Comparison of ENCODE assay signal across 17 cellular contexts in the genomic region with DNA sequence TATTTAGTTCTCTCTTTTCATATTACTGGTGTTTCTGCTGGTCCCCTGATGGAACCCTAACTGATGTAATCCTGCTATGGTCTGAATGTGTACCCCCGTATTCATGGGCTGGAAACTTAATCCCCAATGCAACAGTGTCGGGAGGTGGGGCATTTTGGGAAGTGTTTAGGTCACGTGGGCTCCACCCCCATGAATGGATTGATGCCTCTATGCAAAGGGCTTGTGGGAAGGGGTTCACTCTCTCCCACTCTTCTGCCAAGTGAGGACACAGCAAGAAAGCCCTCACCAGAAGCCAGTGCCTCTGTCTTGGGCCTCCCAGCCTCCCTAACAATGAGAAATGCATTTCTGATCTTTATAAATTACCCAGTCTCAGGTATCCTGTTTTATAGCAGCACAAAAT.
"Had no signal": no experiment of that assay in that cellular context is flagged by ENCODE, and none has a peak within 500 bp of the region (broad histone marks: within the 10 kb centered on the region; RNA-seq: fewer than 3 reads in every experiment).

No MANE protein-coding gene starts in this region.

- H3K36me3 ChIP-seq: breast epithelium, gastrocnemius medialis, left lung, sigmoid colon, thoracic aorta had no signal

- H3K4me1 ChIP-seq: breast epithelium, gastrocnemius medialis, sigmoid colon had no signal

- H3K4me3 ChIP-seq: breast epithelium, gastrocnemius medialis, left lung, sigmoid colon, thoracic aorta had no signal

- H3K9me3 ChIP-seq: gastrocnemius medialis, thoracic aorta had no signal

- H3K4me3 Mint-ChIP-seq: activated naive CD4-positive, alpha-beta T cell treated with anti-CD3 and anti-CD28 coated beads, Interleukin-2, amount 10 ng/mL, durations not matched to agents 7 days and 5 days; nephron progenitor cell; T-helper 1 cell treated with Interleukin-12 subunit alpha and Interleukin-12 subunit beta and Interleukin-4 antibody, amounts not matched to agents 30 μg/mL and 1 μg/mL, for 36 hours had no signal

- DNase-seq: activated CD4-positive, alpha-beta T cell treated with anti-CD3 and anti-CD28 coated beads, Interleukin-2, amount 50 U/mL, for 4 hours; activated naive CD4-positive, alpha-beta T cell treated with anti-CD3 and anti-CD28 coated beads, Interleukin-2, amount 10 ng/mL, durations not matched to agents 7 days and 5 days; activated T-cell treated with anti-CD3 and anti-CD28 coated beads for 4 hours; aorta; effector CD8-positive, alpha-beta T cell; left lung; nephron progenitor cell; sigmoid colon; SK-N-SH; stimulated activated CD4-positive, alpha-beta T cell treated with anti-CD3 and anti-CD28 coated beads, Interleukin-2, amount 100 ng/mL, for 24 hours; stimulated activated naive CD8-positive, alpha-beta T cell treated with anti-CD3 and anti-CD28 coated beads, Interleukin-15, Interleukin-2, amounts not matched to agents 100 U/mL and 50 U/mL, for 24 hours had no signal

- H3K27ac Mint-ChIP-seq: activated T-helper 2 cell treated with anti-CD3 and anti-CD28 coated beads, Interferon-gamma antibody, Interleukin-2, Interleukin-4, amounts not matched to agents 10 μg/mL and 5 μg/mL and 100 μg/mL, durations not matched to agents 14 hours and 24 hours and 36 hours; nephron progenitor cell; T-helper 1 cell treated with Interleukin-12 subunit alpha and Interleukin-12 subunit beta and Interleukin-4 antibody, amounts not matched to agents 30 μg/mL and 1 μg/mL, for 36 hours had no signal

- H3K9me2 ChIP-seq: SK-N-SH had no signal

- H3K27ac ChIP-seq: breast epithelium, gastrocnemius medialis, left lung, sigmoid colon, thoracic aorta had no signal

- H3K4me2 ChIP-seq: SK-N-SH had no signal

- ATAC-seq: activated CD4-positive, CD25-positive, alpha-beta regulatory T cell treated with anti-CD3 and anti-CD28 coated beads, Interleukin-2, amount 50 U/mL, for 24 hours; gastrocnemius medialis; left lung; stimulated activated naive CD8-positive, alpha-beta T cell treated with anti-CD3 and anti-CD28 coated beads, Interleukin-15, Interleukin-2, amounts not matched to agents 100 U/mL and 50 U/mL, for 24 hours had no signal

- H3K27me3 ChIP-seq: breast epithelium, gastrocnemius medialis had no signal

- H3K9ac ChIP-seq: SK-N-SH had no signal
